8 cellular contexts compared by ENCODE assay signal in the genomic region with DNA sequence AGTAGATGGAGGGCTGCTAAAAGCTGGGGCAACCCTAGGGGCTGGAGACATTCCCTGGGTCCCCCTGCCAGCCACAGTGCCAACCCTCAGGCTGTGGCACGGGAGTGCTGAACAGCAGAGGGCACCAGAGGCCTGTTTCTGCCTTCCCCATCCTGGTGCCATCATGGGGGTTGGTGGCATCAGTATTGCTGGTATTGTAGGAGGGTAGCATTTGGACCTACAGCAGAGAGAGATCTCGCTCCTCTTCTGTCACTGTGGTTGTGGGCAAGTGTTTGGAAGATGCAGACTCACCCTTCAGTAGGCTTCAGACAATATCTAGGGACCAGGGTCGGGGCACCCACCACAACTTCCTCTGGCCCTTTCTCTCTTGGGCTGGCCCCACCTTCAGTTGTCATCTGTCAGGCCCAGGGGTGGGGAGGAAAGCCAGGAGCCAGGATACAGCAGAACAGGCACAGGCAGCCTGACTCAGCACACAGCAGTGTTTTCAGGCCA.
DNase-seq lines count a peak whose midpoint lies in the region; ATAC-seq and TF ChIP-seq lines count a peak whose summit lies in the region.

No MANE protein-coding gene starts in this region.

- WGBS in IMR-90 (ENCODE audit: extremely low coverage in 2 of 2, insufficient read length in 1 of 2), 2 experiments, result 17% methylated on average over 1 of the region's 3 CpGs; no CpG with 5 or more reads in 1 of the 2 experiments
- WGBS in SK-N-SH (ENCODE audit: low lambda C conversion rate), result 29% methylated on average over 1 of the region's 3 CpGs
- WGBS in sigmoid colon, 2 donors, result 11 to 29% methylated on average over 3 of the region's 3 CpGs

- H3K27me3 Mint-ChIP-seq in CD8-positive, alpha-beta T cell (ENCODE audit: low read depth), result no peaks in the 10 kb centered on the region
- H3K27me3 Mint-ChIP-seq in activated naive CD4-positive, alpha-beta T cell treated with anti-CD3 and anti-CD28 coated beads for 36 hours (ENCODE audit: low read depth), result no peaks in the 10 kb centered on the region

- no peak overlapping the region for H3K27ac ChIP-seq in CD8-positive, alpha-beta T cell (ENCODE audit: low read depth, low read length)
- no peak overlapping the region for H3K27ac ChIP-seq in IMR-90 (ENCODE audit: insufficient read depth, low read length)
- H3K27ac ChIP-seq in SK-N-SH (ENCODE audit: low read depth in 2 of 2, low read length in 1 of 2), result no peak overlapping the region
- no peak overlapping the region for H3K27ac ChIP-seq in cardiac muscle cell
- H3K27ac ChIP-seq in sigmoid colon, result no peak overlapping the region

- H3K18ac ChIP-seq in IMR-90 (ENCODE audit: low read depth, low read length), result no peak overlapping the region

- H3K14ac ChIP-seq in IMR-90 (replicated peaks; ENCODE audit: low read depth, low read length), result no peak overlapping the region

- in situ Hi-C loops in IMR-90 (cut with MboI; ENCODE audit: low sequenced_read_pairs), result loop anchor here (10.0 kb wide), 1 partner anchor 909 kb away; no protein-coding TSS in a partner anchor

- no peak overlapping the region for H4K5ac ChIP-seq in IMR-90 (ENCODE audit: low read depth, low read length)

- no peak overlapping the region for H2BK20ac ChIP-seq in IMR-90 (ENCODE audit: low read depth, low read length)

- TF ChIP-seq EP300 in SK-N-SH (IDR thresholded peaks at IDR 0.05; ENCODE audit: borderline replicate concordance in 1 of 2, low read depth in 1 of 2, low read length in 1 of 2), result no peak
- TF ChIP-seq EP300 in sigmoid colon (IDR thresholded peaks at IDR 0.05), result no peak

- H3K56ac ChIP-seq in IMR-90 (ENCODE audit: extremely low read depth, insufficient read depth, low read length), result no peak overlapping the region

- no peak overlapping the region for H3K4me3 ChIP-seq in CD8-positive, alpha-beta T cell (ENCODE audit: low read depth, low read length)
- H3K4me3 ChIP-seq in IMR-90 (ENCODE audit: insufficient read depth, low read depth, low read length) (no peak overlapping the region), SK-N-SH (ENCODE audit: low read depth in 2 of 2, low read length in 1 of 2) (no peak overlapping the region), cardiac muscle cell (no peak overlapping the region), sigmoid colon (no peak overlapping the region)

- H3K9me1 ChIP-seq in IMR-90 (ENCODE audit: insufficient read depth, low read length), result no peaks in the 10 kb centered on the region

- H2BK120ac ChIP-seq in IMR-90 (ENCODE audit: low read depth, low read length), result no peak overlapping the region

- no peaks in the 10 kb centered on the region for H3K9me2 ChIP-seq in SK-N-SH

- no peak overlapping the region for H3K23ac ChIP-seq in IMR-90 (ENCODE audit: low read depth, low read length)

- no peaks in the 10 kb centered on the region for H3F3A ChIP-seq in SK-N-SH (replicated peaks; ENCODE audit: insufficient read depth)

- no peak overlapping the region for H3K9ac ChIP-seq in IMR-90 (ENCODE audit: low read depth, low read length)
- H3K9ac ChIP-seq in SK-N-SH, result no peak overlapping the region

- CTCF ChIA-PET in CD8-positive, alpha-beta T cell (lab: Charles Lee), result interaction anchor here (0.7 to 4.3 kb wide), 22 partner anchors 10 to 915 kb away, joined by 3 to 39 read pairs (median 4); a partner anchor contains a TSS
- CTCF ChIA-PET in IMR-90 (lab: Yijun Ruan, JAX) (interaction anchor here (0.8 kb wide), 1 partner anchor 13 kb away, joined by 3 read pairs; no protein-coding TSS in a partner anchor), SK-N-SH (lab: Yijun Ruan, JAX) (interaction anchor here (0.6 to 3.2 kb wide), 49 partner anchors 10 to 1147 kb away, joined by 3 to 13 read pairs (median 3); a partner anchor contains a TSS)
- CTCF ChIA-PET in activated naive CD4-positive, alpha-beta T cell treated with anti-CD3 and anti-CD28 coated beads for 36 hours (lab: Charles Lee), result interaction anchor here (0.7 to 2.1 kb wide), 11 partner anchors 17 to 1147 kb away, joined by 3 to 5 read pairs (median 3); no protein-coding TSS in a partner anchor

- no peak overlapping the region for H2BK15ac ChIP-seq in IMR-90 (ENCODE audit: low read depth, low read length)

- H3K4me2 ChIP-seq in IMR-90 (ENCODE audit: low read depth, low read length) (no peak overlapping the region), SK-N-SH (no peak overlapping the region)

- H3K79me1 ChIP-seq in IMR-90 (ENCODE audit: low read depth in 1 of 2, low read length in 2 of 2), result no peaks in the 10 kb centered on the region

- H3K9me3 ChIP-seq in CD8-positive, alpha-beta T cell (ENCODE audit: low read length), result no peaks in the 10 kb centered on the region
- H3K9me3 ChIP-seq in IMR-90 (ENCODE audit: control insufficient read depth, insufficient read depth, low read length), result no peaks in the 10 kb centered on the region
- no peaks in the 10 kb centered on the region for H3K9me3 ChIP-seq in SK-N-SH
- H3K9me3 ChIP-seq in cardiac muscle cell (ENCODE audit: low read depth), result no peaks in the 10 kb centered on the region
- H3K9me3 ChIP-seq in sigmoid colon, result no peaks in the 10 kb centered on the region

- H3K4me1 Mint-ChIP-seq in CD8-positive, alpha-beta T cell (ENCODE audit: low read depth), result peaks cover 21% of the 10 kb centered on the region
- H3K4me1 Mint-ChIP-seq in activated naive CD4-positive, alpha-beta T cell treated with anti-CD3 and anti-CD28 coated beads for 36 hours (ENCODE audit: low read depth), result peaks cover 30% of the 10 kb centered on the region

- no peak overlapping the region for H3K4me3 Mint-ChIP-seq in CD8-positive, alpha-beta T cell
- H3K4me3 Mint-ChIP-seq in activated naive CD4-positive, alpha-beta T cell treated with anti-CD3 and anti-CD28 coated beads for 36 hours, result no peak overlapping the region

- POLR2A ChIA-PET in CD8-positive, alpha-beta T cell (lab: Charles Lee), result no interaction called here
- POLR2A ChIA-PET in IMR-90 (lab: Charles Lee; ENCODE audit: unreplicated experiment), result no interaction called here
- POLR2A ChIA-PET in SK-N-SH (lab: Yijun Ruan, JAX), result no interaction called here

- TF ChIP-seq RAD21 in IMR-90 (IDR thresholded peaks at IDR 0.05; ENCODE audit: low read length) (peak; percentile 74), SK-N-SH (IDR thresholded peaks at IDR 0.05; ENCODE audit: low read length) (peak; percentile 95)

- ATAC-seq in CD8-positive, alpha-beta T cell, result peak; percentile 82
- ATAC-seq in IMR-90 (ENCODE audit: low read depth) (peak; percentile 74), GM18520 (IDR thresholded peaks at IDR 0.05; ENCODE audit: unreplicated experiment) (no peak), HG03135 (IDR thresholded peaks at IDR 0.05; ENCODE audit: unreplicated experiment) (no peak)

- no peaks in the 10 kb centered on the region for H3K9me3 Mint-ChIP-seq in CD8-positive, alpha-beta T cell
- no peaks in the 10 kb centered on the region for H3K9me3 Mint-ChIP-seq in activated naive CD4-positive, alpha-beta T cell treated with anti-CD3 and anti-CD28 coated beads for 36 hours

- no peaks in the 10 kb centered on the region for H3K79me2 ChIP-seq in SK-N-SH (ENCODE audit: insufficient read depth)

- no peak overlapping the region for H4K91ac ChIP-seq in IMR-90 (ENCODE audit: insufficient read depth, low read depth, low read length)

- H4K20me1 ChIP-seq in IMR-90 (ENCODE audit: insufficient read depth, low read length) (no peaks in the 10 kb centered on the region), SK-N-SH (ENCODE audit: insufficient read depth) (no peaks in the 10 kb centered on the region)

- DNase-seq in CD8-positive, alpha-beta T cell, result peak; percentile 57 to 86 (median 64)
- no peak for DNase-seq in IMR-90
- peak; percentile 84 for DNase-seq in SK-N-SH
- peak; percentile 82 for DNase-seq in activated naive CD4-positive, alpha-beta T cell treated with anti-CD3 and anti-CD28 coated beads for 36 hours
- peak; percentile 34 to 38 for DNase-seq in cardiac muscle cell (ENCODE audit: low read depth in 1 of 2, low spot score in 1 of 2)
- no peak for DNase-seq in sigmoid colon

- TF ChIP-seq CTCF in CD8-positive, alpha-beta T cell (IDR thresholded peaks at IDR 0.05), result peak; percentile 80
- peak; percentile 59 for TF ChIP-seq CTCF in IMR-90 (conservative IDR thresholded peaks at IDR 0.05; ENCODE audit: low read depth, low read length)
- peak; percentile 73 for TF ChIP-seq CTCF in SK-N-SH (IDR thresholded peaks at IDR 0.05)
- peak; percentile 75 for TF ChIP-seq CTCF in cardiac muscle cell (IDR thresholded peaks at IDR 0.05; ENCODE audit: low read depth, low read length)
- TF ChIP-seq CTCF in sigmoid colon (IDR thresholded peaks at IDR 0.05), result peak; percentile 25 to 74 (median 69)

- H3K4me1 ChIP-seq in CD8-positive, alpha-beta T cell (ENCODE audit: insufficient read depth, low read length), result peaks cover 11% of the 10 kb centered on the region
- no peaks in the 10 kb centered on the region for H3K4me1 ChIP-seq in IMR-90 (ENCODE audit: control insufficient read depth, insufficient read depth, low read length)
- H3K4me1 ChIP-seq in SK-N-SH (ENCODE audit: control insufficient read depth in 1 of 2, insufficient read depth in 2 of 2, low read depth in 1 of 2, low read length in 1 of 2), result peaks cover 0 to 11% of the 10 kb centered on the region in 2 experiments; a peak in 1 of 4 replicates
- no peaks in the 10 kb centered on the region for H3K4me1 ChIP-seq in cardiac muscle cell (ENCODE audit: low read depth)
- no peaks in the 10 kb centered on the region for H3K4me1 ChIP-seq in sigmoid colon

- no peaks in the 10 kb centered on the region for H3K36me3 ChIP-seq in CD8-positive, alpha-beta T cell (ENCODE audit: insufficient read depth, low read length)
- H3K36me3 ChIP-seq in IMR-90 (ENCODE audit: control insufficient read depth, insufficient read depth, low read length) (no peaks in the 10 kb centered on the region), SK-N-SH (replicated peaks in 1 of 2; ENCODE audit: control insufficient read depth in 1 of 2, insufficient read depth in 2 of 2, low read length in 1 of 2) (no peaks in the 10 kb centered on the region), cardiac muscle cell (no peaks in the 10 kb centered on the region), sigmoid colon (no peaks in the 10 kb centered on the region)

- intact Hi-C loops in CD8-positive, alpha-beta T cell (cut with DNase I, micrococcal nuclease), result loop anchor here (1.0 to 10.0 kb wide), 12 partner anchors 99 to 1149 kb away; a partner anchor contains a TSS
- intact Hi-C loops in IMR-90 (cut with micrococcal nuclease) (loop anchor here (2.0 to 5.0 kb wide), 3 partner anchors 521 to 913 kb away; a partner anchor contains a TSS), sigmoid colon (cut with DNase I) (loop anchor here (10.0 kb wide), 1 partner anchor 519 kb away; a partner anchor contains a TSS)
- intact Hi-C loops in activated naive CD4-positive, alpha-beta T cell treated with anti-CD3 and anti-CD28 coated beads for 36 hours (cut with micrococcal nuclease), result loop anchor here (2.0 to 10.0 kb wide), 4 partner anchors 379 to 916 kb away; no protein-coding TSS in a partner anchor

- H4K8ac ChIP-seq in IMR-90 (ENCODE audit: low read depth in 2 of 2, low read length in 2 of 2), result no peak overlapping the region

- H2AFZ ChIP-seq in IMR-90 (replicated peaks; ENCODE audit: low read length, poor library complexity), result no peak overlapping the region
- H2AFZ ChIP-seq in SK-N-SH (ENCODE audit: low read depth), result no peak overlapping the region

- TF ChIP-seq POLR2A in IMR-90 (IDR thresholded peaks at IDR 0.05; ENCODE audit: low read depth, low read length) (no peak), sigmoid colon (IDR thresholded peaks at IDR 0.05) (no peak)

- no peak overlapping the region for H2AK5ac ChIP-seq in IMR-90 (ENCODE audit: low read depth, low read length)

- no peak overlapping the region for H3K27ac Mint-ChIP-seq in CD8-positive, alpha-beta T cell
- peak overlapping the region; percentile 17 for H3K27ac Mint-ChIP-seq in activated naive CD4-positive, alpha-beta T cell treated with anti-CD3 and anti-CD28 coated beads for 36 hours

- H3K4ac ChIP-seq in IMR-90 (ENCODE audit: low read depth, low read length), result no peak overlapping the region

- BruUV-seq in IMR-90 (replicated peaks; lab: Mats Ljungman, UMichigan), result no TSS peak

- H3K36me3 Mint-ChIP-seq in CD8-positive, alpha-beta T cell, result no peaks in the 10 kb centered on the region
- H3K36me3 Mint-ChIP-seq in activated naive CD4-positive, alpha-beta T cell treated with anti-CD3 and anti-CD28 coated beads for 36 hours (ENCODE audit: low read depth), result no peaks in the 10 kb centered on the region

- no peaks in the 10 kb centered on the region for H3K27me3 ChIP-seq in CD8-positive, alpha-beta T cell (ENCODE audit: insufficient read depth, low read length)
- peaks cover 65% of the 10 kb centered on the region for H3K27me3 ChIP-seq in IMR-90 (ENCODE audit: control insufficient read depth, insufficient read depth, low read length)
- peaks cover 8% of the 10 kb centered on the region; the same call in 1 of the 2 replicates for H3K27me3 ChIP-seq in SK-N-SH (ENCODE audit: insufficient read depth)
- H3K27me3 ChIP-seq in cardiac muscle cell, result peaks cover 61% of the 10 kb centered on the region
- H3K27me3 ChIP-seq in sigmoid colon, result no peaks in the 10 kb centered on the region

- dilution Hi-C loops in IMR-90 (cut with HindIII; ENCODE audit: low sequenced_read_pairs, unreplicated experiment), result no loop called here

- H2AK9ac ChIP-seq in IMR-90 (replicated peaks; ENCODE audit: low read depth, low read length, poor library complexity), result no peak overlapping the region

- no peak overlapping the region for H2BK5ac ChIP-seq in IMR-90 (ENCODE audit: low read depth, low read length, poor library complexity, severe bottlenecking)

Comparison
In these comparisons a context has a peak if more than half of its experiments do, and no peak if none do; other contexts are left out.
1. ATAC-seq: peak in CD8-positive, alpha-beta T cell (single experiment) and IMR-90 (single experiment); none in GM18520 (single experiment) and HG03135 (single experiment).
2. DNase-seq: peak in CD8-positive, alpha-beta T cell (7 of 7), SK-N-SH (single experiment), activated naive CD4-positive, alpha-beta T cell treated with anti-CD3 and anti-CD28 coated beads for 36 hours (single experiment) and cardiac muscle cell (2 of 2); none in IMR-90 (single experiment) and sigmoid colon (single experiment).
3. Peak in every context shown above with its lines, with median percentiles within 50 percentile points of each other: CTCF ChIP-seq.